ENCODE assay signal across 1 cellular context in the genomic region with DNA sequence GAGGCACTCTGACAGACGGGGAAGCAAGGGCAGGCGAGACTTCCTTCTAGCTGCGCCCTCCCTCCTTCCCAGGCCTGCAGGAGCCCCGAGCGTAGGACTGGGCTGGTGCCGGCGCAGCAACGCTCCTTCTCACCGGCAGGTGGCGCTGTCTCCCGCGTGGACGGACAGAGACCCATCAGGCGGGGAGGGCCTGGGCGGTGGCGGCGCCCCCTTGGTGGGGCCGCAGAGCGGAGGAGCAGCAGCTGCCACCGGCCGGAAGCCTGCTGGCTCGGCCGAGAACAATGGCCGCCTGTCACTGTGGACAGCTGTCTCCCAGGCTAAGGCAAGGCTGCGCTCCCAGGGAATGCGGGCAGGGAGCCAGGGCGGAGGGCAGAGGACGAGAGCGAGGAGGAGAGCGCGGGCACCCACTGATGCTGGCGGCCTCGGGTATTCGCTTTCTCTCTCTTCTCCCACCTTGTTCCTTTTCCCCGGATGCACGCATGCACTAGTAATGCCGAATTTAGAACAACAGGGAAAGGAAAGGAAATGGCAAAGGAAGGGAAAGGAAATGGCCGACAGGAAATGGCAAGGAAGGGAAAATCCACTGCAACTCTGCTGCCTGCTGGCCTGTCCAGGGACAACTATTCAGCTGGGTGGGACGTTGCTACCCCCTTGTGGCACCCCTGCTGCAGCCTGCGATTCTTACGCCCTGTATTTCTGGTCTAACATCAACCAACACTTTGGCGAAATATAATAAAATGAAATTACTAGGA.
A peak's percentile ranks its signal among the peaks of the same experiment; 100 is the strongest.
TF ChIP-seq lines count a peak whose summit lies in the region.

No MANE protein-coding gene starts in this region.

TF ChIP-seq in HepG2, 621 proteins besides CTCF, POLR2A, EP300 and RAD21 (continued from another document and continues in another):
- peak; percentile 42; the same call in 1 of the 2 replicates for TF ChIP-seq EEA1 (CRISPR knock-in tag; IDR thresholded peaks at IDR 0.05; ENCODE audit: borderline replicate concordance)
- no peak for TF ChIP-seq ZEB1 (IDR thresholded peaks at IDR 0.05; ENCODE audit: insufficient replicate concordance, low read depth)
- 0 out of 2 replicates have a peak, but pooled peaks have one; percentile 52 for TF ChIP-seq MZF1 (CRISPR knock-in tag; IDR thresholded peaks at IDR 0.05; ENCODE audit: borderline replicate concordance)
- TF ChIP-seq, protein P1, sequence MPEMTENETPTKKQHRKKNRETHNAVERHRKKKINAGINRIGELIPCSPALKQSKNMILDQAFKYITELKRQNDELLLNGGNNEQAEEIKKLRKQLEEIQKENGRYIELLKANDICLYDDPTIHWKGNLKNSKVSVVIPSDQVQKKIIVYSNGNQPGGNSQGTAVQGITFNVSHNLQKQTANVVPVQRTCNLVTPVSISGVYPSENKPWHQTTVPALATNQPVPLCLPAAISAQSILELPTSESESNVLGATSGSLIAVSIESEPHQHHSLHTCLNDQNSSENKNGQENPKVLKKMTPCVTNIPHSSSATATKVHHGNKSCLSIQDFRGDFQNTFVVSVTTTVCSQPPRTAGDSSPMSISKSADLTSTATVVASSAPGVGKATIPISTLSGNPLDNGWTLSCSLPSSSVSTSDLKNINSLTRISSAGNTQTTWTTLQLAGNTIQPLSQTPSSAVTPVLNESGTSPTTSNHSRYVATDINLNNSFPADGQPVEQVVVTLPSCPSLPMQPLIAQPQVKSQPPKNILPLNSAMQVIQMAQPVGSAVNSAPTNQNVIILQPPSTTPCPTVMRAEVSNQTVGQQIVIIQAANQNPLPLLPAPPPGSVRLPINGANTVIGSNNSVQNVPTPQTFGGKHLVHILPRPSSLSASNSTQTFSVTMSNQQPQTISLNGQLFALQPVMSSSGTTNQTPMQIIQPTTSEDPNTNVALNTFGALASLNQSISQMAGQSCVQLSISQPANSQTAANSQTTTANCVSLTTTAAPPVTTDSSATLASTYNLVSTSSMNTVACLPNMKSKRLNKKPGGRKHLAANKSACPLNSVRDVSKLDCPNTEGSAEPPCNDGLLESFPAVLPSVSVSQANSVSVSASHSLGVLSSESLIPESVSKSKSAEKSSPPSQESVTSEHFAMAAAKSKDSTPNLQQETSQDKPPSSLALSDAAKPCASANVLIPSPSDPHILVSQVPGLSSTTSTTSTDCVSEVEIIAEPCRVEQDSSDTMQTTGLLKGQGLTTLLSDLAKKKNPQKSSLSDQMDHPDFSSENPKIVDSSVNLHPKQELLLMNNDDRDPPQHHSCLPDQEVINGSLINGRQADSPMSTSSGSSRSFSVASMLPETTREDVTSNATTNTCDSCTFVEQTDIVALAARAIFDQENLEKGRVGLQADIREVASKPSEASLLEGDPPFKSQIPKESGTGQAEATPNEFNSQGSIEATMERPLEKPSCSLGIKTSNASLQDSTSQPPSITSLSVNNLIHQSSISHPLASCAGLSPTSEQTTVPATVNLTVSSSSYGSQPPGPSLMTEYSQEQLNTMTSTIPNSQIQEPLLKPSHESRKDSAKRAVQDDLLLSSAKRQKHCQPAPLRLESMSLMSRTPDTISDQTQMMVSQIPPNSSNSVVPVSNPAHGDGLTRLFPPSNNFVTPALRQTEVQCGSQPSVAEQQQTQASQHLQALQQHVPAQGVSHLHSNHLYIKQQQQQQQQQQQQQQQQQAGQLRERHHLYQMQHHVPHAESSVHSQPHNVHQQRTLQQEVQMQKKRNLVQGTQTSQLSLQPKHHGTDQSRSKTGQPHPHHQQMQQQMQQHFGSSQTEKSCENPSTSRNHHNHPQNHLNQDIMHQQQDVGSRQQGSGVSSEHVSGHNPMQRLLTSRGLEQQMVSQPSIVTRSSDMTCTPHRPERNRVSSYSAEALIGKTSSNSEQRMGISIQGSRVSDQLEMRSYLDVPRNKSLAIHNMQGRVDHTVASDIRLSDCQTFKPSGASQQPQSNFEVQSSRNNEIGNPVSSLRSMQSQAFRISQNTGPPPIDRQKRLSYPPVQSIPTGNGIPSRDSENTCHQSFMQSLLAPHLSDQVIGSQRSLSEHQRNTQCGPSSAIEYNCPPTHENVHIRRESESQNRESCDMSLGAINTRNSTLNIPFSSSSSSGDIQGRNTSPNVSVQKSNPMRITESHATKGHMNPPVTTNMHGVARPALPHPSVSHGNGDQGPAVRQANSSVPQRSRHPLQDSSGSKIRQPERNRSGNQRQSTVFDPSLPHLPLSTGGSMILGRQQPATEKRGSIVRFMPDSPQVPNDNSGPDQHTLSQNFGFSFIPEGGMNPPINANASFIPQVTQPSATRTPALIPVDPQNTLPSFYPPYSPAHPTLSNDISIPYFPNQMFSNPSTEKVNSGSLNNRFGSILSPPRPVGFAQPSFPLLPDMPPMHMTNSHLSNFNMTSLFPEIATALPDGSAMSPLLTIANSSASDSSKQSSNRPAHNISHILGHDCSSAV (CRISPR knock-in tag; IDR thresholded peaks at IDR 0.05; ENCODE audit: borderline replicate concordance) = no peak
- TF ChIP-seq YY1 (IDR thresholded peaks at IDR 0.05; ENCODE audit: insufficient read depth, insufficient replicate concordance, low read depth, low read length) = peak; percentile 92
- TF ChIP-seq HDAC6 (IDR thresholded peaks at IDR 0.05; ENCODE audit: low read depth, low read length) = no peak
- TF ChIP-seq, protein P2, sequence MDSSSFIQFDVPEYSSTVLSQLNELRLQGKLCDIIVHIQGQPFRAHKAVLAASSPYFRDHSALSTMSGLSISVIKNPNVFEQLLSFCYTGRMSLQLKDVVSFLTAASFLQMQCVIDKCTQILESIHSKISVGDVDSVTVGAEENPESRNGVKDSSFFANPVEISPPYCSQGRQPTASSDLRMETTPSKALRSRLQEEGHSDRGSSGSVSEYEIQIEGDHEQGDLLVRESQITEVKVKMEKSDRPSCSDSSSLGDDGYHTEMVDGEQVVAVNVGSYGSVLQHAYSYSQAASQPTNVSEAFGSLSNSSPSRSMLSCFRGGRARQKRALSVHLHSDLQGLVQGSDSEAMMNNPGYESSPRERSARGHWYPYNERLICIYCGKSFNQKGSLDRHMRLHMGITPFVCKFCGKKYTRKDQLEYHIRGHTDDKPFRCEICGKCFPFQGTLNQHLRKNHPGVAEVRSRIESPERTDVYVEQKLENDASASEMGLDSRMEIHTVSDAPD (CRISPR knock-in tag; IDR thresholded peaks at IDR 0.05) = peak; percentile 68; the same call in 1 of the 2 replicates
- TF ChIP-seq THAP11 (CRISPR knock-in tag; IDR thresholded peaks at IDR 0.05) = peak; percentile 76
- TF ChIP-seq MIXL1 (CRISPR knock-in tag; IDR thresholded peaks at IDR 0.05) = peak; percentile 40; the same call in 1 of the 2 replicates
- no peak for TF ChIP-seq MBD4 (IDR thresholded peaks at IDR 0.05; ENCODE audit: borderline replicate concordance, low read length)
- TF ChIP-seq ZMYM2 (CRISPR knock-in tag; IDR thresholded peaks at IDR 0.05) = peak; percentile 53; the same call in 1 of the 2 replicates
- TF ChIP-seq SNRNP70 (IDR thresholded peaks at IDR 0.05; ENCODE audit: low read depth, low read length) = no peak
- no peak for TF ChIP-seq TCF7L2 (IDR thresholded peaks at IDR 0.05; ENCODE audit: low read depth, low read length)
- no peak for TF ChIP-seq RAD51 (IDR thresholded peaks at IDR 0.05; ENCODE audit: borderline replicate concordance)
- TF ChIP-seq ZNF138 (CRISPR knock-in tag; IDR thresholded peaks at IDR 0.05; ENCODE audit: low read depth) = no peak
- no peak for TF ChIP-seq ZNF431 (CRISPR knock-in tag; IDR thresholded peaks at IDR 0.05; ENCODE audit: borderline replicate concordance, low read depth)
- TF ChIP-seq, protein P3, sequence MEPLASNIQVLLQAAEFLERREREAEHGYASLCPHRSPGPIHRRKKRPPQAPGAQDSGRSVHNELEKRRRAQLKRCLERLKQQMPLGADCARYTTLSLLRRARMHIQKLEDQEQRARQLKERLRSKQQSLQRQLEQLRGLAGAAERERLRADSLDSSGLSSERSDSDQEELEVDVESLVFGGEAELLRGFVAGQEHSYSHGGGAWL (CRISPR knock-in tag; IDR thresholded peaks at IDR 0.05) = no peak; the same call in none of the 2 replicates
- peak; percentile 71; the same call in 1 of the 2 replicates for TF ChIP-seq ZNF776 (CRISPR knock-in tag; IDR thresholded peaks at IDR 0.05)
- TF ChIP-seq TBP (CRISPR knock-in tag; IDR thresholded peaks at IDR 0.05) = no peak
- 0 out of 2 replicates have a peak, but pooled peaks have one; percentile 32 for TF ChIP-seq TOPORS (CRISPR knock-in tag; IDR thresholded peaks at IDR 0.05)
- no peak for TF ChIP-seq ZNF383 (CRISPR knock-in tag; IDR thresholded peaks at IDR 0.05; ENCODE audit: borderline replicate concordance)
- TF ChIP-seq, protein P4, sequence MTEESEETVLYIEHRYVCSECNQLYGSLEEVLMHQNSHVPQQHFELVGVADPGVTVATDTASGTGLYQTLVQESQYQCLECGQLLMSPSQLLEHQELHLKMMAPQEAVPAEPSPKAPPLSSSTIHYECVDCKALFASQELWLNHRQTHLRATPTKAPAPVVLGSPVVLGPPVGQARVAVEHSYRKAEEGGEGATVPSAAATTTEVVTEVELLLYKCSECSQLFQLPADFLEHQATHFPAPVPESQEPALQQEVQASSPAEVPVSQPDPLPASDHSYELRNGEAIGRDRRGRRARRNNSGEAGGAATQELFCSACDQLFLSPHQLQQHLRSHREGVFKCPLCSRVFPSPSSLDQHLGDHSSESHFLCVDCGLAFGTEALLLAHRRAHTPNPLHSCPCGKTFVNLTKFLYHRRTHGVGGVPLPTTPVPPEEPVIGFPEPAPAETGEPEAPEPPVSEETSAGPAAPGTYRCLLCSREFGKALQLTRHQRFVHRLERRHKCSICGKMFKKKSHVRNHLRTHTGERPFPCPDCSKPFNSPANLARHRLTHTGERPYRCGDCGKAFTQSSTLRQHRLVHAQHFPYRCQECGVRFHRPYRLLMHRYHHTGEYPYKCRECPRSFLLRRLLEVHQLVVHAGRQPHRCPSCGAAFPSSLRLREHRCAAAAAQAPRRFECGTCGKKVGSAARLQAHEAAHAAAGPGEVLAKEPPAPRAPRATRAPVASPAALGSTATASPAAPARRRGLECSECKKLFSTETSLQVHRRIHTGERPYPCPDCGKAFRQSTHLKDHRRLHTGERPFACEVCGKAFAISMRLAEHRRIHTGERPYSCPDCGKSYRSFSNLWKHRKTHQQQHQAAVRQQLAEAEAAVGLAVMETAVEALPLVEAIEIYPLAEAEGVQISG (CRISPR knock-in tag; IDR thresholded peaks at IDR 0.05) = peak; percentile 89
- no peak for TF ChIP-seq ZMYM3 (CRISPR knock-in tag; IDR thresholded peaks at IDR 0.05)
- peak; percentile 71 for TF ChIP-seq TAF1 (CRISPR knock-in tag; IDR thresholded peaks at IDR 0.05)
- TF ChIP-seq, protein P5, sequence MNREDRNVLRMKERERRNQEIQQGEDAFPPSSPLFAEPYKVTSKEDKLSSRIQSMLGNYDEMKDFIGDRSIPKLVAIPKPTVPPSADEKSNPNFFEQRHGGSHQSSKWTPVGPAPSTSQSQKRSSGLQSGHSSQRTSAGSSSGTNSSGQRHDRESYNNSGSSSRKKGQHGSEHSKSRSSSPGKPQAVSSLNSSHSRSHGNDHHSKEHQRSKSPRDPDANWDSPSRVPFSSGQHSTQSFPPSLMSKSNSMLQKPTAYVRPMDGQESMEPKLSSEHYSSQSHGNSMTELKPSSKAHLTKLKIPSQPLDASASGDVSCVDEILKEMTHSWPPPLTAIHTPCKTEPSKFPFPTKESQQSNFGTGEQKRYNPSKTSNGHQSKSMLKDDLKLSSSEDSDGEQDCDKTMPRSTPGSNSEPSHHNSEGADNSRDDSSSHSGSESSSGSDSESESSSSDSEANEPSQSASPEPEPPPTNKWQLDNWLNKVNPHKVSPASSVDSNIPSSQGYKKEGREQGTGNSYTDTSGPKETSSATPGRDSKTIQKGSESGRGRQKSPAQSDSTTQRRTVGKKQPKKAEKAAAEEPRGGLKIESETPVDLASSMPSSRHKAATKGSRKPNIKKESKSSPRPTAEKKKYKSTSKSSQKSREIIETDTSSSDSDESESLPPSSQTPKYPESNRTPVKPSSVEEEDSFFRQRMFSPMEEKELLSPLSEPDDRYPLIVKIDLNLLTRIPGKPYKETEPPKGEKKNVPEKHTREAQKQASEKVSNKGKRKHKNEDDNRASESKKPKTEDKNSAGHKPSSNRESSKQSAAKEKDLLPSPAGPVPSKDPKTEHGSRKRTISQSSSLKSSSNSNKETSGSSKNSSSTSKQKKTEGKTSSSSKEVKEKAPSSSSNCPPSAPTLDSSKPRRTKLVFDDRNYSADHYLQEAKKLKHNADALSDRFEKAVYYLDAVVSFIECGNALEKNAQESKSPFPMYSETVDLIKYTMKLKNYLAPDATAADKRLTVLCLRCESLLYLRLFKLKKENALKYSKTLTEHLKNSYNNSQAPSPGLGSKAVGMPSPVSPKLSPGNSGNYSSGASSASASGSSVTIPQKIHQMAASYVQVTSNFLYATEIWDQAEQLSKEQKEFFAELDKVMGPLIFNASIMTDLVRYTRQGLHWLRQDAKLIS (CRISPR knock-in tag; IDR thresholded peaks at IDR 0.05) = no peak
- no peak for TF ChIP-seq HOXA9 (CRISPR knock-in tag; IDR thresholded peaks at IDR 0.05; ENCODE audit: borderline replicate concordance)
- no peak for TF ChIP-seq REXO4 (CRISPR knock-in tag; IDR thresholded peaks at IDR 0.05; ENCODE audit: borderline replicate concordance)
- TF ChIP-seq ZNF777 (CRISPR knock-in tag; IDR thresholded peaks at IDR 0.05) = no peak
- TF ChIP-seq, protein P6, sequence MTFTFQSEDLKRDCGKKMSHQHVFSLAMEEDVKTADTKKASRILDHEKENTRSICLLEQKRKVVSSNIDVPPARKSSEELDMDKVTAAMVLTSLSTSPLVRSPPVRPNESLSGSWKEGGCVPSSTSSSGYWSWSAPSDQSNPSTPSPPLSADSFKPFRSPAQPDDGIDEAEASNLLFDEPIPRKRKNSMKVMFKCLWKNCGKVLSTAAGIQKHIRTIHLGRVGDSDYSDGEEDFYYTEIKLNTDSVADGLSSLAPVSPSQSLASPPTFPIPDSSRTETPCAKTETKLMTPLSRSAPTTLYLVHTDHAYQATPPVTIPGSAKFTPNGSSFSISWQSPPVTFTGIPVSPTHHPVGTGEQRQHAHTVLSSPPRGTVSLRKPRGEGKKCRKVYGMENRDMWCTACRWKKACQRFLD (CRISPR knock-in tag; IDR thresholded peaks at IDR 0.05; ENCODE audit: borderline replicate concordance) = peak; percentile 85; the same call in 1 of the 2 replicates
- no peak for TF ChIP-seq FLYWCH1 (CRISPR knock-in tag; IDR thresholded peaks at IDR 0.05)
- TF ChIP-seq CENPX (CRISPR knock-in tag; IDR thresholded peaks at IDR 0.05) = no peak
- no peak for TF ChIP-seq EZH2 (conservative IDR thresholded peaks at IDR 0.05; ENCODE audit: low read depth, low read length)
- TF ChIP-seq, protein P7, sequence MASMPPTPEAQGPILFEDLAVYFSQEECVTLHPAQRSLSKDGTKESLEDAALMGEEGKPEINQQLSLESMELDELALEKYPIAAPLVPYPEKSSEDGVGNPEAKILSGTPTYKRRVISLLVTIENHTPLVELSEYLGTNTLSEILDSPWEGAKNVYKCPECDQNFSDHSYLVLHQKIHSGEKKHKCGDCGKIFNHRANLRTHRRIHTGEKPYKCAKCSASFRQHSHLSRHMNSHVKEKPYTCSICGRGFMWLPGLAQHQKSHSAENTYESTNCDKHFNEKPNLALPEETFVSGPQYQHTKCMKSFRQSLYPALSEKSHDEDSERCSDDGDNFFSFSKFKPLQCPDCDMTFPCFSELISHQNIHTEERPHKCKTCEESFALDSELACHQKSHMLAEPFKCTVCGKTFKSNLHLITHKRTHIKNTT (CRISPR knock-in tag; IDR thresholded peaks at IDR 0.05) = no peak
- TF ChIP-seq TCF12 (IDR thresholded peaks at IDR 0.05) = no peak
- no peak for TF ChIP-seq TCF12 (CRISPR knock-in tag; IDR thresholded peaks at IDR 0.05)
- no peak for TF ChIP-seq CREB1 (IDR thresholded peaks at IDR 0.05)
- TF ChIP-seq CREB1 (CRISPR knock-in tag; IDR thresholded peaks at IDR 0.05) = no peak
- no peak for TF ChIP-seq SMAD9 (CRISPR knock-in tag; IDR thresholded peaks at IDR 0.05)
- no peak for TF ChIP-seq NFKBIZ (CRISPR knock-in tag; IDR thresholded peaks at IDR 0.05)
- no peak; the same call in 1 of the 2 replicates for TF ChIP-seq CEBPB (IDR thresholded peaks at IDR 0.05; ENCODE audit: borderline replicate concordance, low read depth, low read length)
